13 cellular contexts compared by ENCODE assay signal in genomic region chr9:121568101-121568460, GRCh38.
DNase-seq lines count a peak whose midpoint lies in the region; ATAC-seq and TF ChIP-seq lines count a peak whose summit lies in the region.
"Had no signal": no experiment of that assay in that cellular context is flagged by ENCODE, and none has a peak within 500 bp of the region (broad histone marks: within the 10 kb centered on the region; RNA-seq: fewer than 3 reads in every experiment).

No MANE protein-coding gene starts in this region.

- intact Hi-C loops in body of pancreas (cut with DNase I) (no loop called here), left ventricle myocardium superior (cut with micrococcal nuclease) (no loop called here), gastrocnemius medialis (cut with DNase I; ENCODE audit: low total_unique reads) (no loop called here)

- H4K20me1 ChIP-seq in BLaER1 = no peaks in the 10 kb centered on the region

- H3K4me2 ChIP-seq in BLaER1 = peak overlapping the region; percentile 87

- TF ChIP-seq CTCF in body of pancreas (IDR thresholded peaks at IDR 0.05) = no peak
- no peak for TF ChIP-seq CTCF in gastrocnemius medialis (IDR thresholded peaks at IDR 0.05 in 4 of 5, conservative IDR thresholded peaks at IDR 0.05 in 1 of 5)

- peak; percentile 26 to 56 (median 36) for DNase-seq in body of pancreas
- DNase-seq in left ventricle myocardium superior = no peak
- DNase-seq in gastrocnemius medialis = no peak
- DNase-seq in AG08396 (ENCODE audit: low spot score) = no peak
- no peak for DNase-seq in NCI-H1436 (lab: John Stamatoyannopoulos, UW)
- DNase-seq: activated CD4-positive, alpha-beta T cell treated with anti-CD3 and anti-CD28 coated beads, Interleukin-2, amount 50 U/mL, for 48 hours; brain microvascular endothelial cell; NCI-H2171 treated with DMSO at 0.1 percent for 48 hours; stimulated activated CD4-positive, alpha-beta T cell treated with anti-CD3 and anti-CD28 coated beads, Interleukin-12 subunit alpha, Interleukin-12 subunit beta, amount 100 ng/mL, for 4 hours had no signal

- peak; percentile 36 for ATAC-seq in body of pancreas
- peak; percentile 5 for ATAC-seq in left ventricle myocardium superior
- ATAC-seq in gastrocnemius medialis = no peak
- no peak for ATAC-seq in HG03442 (IDR thresholded peaks at IDR 0.05; ENCODE audit: unreplicated experiment)
- no peak for ATAC-seq in HG03108 (IDR thresholded peaks at IDR 0.05; ENCODE audit: unreplicated experiment)
- ATAC-seq: activated T-helper 17 cell treated with anti-CD3 and anti-CD28 coated beads, Interleukin-2, amount 50 U/mL, for 72 hours had no signal

- H3K27ac ChIP-seq in BLaER1 (no peak overlapping the region), body of pancreas (peak overlapping the region in 3 of 4 donors; percentile 39 to 61 (median 49)), gastrocnemius medialis (peak overlapping the region; percentile 91 to 97 (median 96))
- H3K27ac ChIP-seq: brain microvascular endothelial cell had no signal

- H3K36me3 ChIP-seq in BLaER1 (no peaks in the 10 kb centered on the region), body of pancreas (replicated peaks in 1 of 2; ENCODE audit: insufficient read depth in 1 of 2, low read depth in 2 of 2) (no peaks in the 10 kb centered on the region), gastrocnemius medialis (no peaks in the 10 kb centered on the region)
- H3K36me3 ChIP-seq: brain microvascular endothelial cell had no signal

- H3K9ac ChIP-seq in BLaER1 = no peak overlapping the region

- no peaks in the 10 kb centered on the region for H3K27me3 ChIP-seq in BLaER1
- H3K27me3 ChIP-seq in body of pancreas = no peaks in the 10 kb centered on the region
- no peaks in the 10 kb centered on the region for H3K27me3 ChIP-seq in gastrocnemius medialis
- H3K27me3 ChIP-seq: brain microvascular endothelial cell had no signal

- in situ Hi-C loops in gastrocnemius medialis (cut with MboI; ENCODE audit: low sequenced_read_pairs in 4 of 4) = no loop called here

- no peak for TF ChIP-seq POLR2A in body of pancreas (IDR thresholded peaks at IDR 0.05)
- no peak for TF ChIP-seq POLR2A in gastrocnemius medialis (IDR thresholded peaks at IDR 0.05)

- H3K4me3 ChIP-seq in BLaER1 (no peak overlapping the region), body of pancreas (no peak overlapping the region), gastrocnemius medialis (peak overlapping the region; percentile 45 to 57 (median 52))

- H3K9me3 ChIP-seq in BLaER1 (no peaks in the 10 kb centered on the region), body of pancreas (no peaks in the 10 kb centered on the region), gastrocnemius medialis (no peaks in the 10 kb centered on the region)

- H3K4me1 ChIP-seq in BLaER1 (peaks cover 38% of the 10 kb centered on the region), body of pancreas (peaks cover 22% of the 10 kb centered on the region), gastrocnemius medialis (peaks cover 67 to 68% of the 10 kb centered on the region in 2 donors)

- 21 to 25% methylated on average over 2 to 3 of the region's 3 CpGs for WGBS in body of pancreas, 2 donors

Comparison
In these comparisons a context has a peak if more than half of its experiments do, and no peak if none do; other contexts are left out.
1. H3K4me3 ChIP-seq: peak in gastrocnemius medialis (4 of 4); none in BLaER1 (single experiment) and body of pancreas (0 of 2).
2. ATAC-seq: peak in body of pancreas (single experiment) and left ventricle myocardium superior (single experiment); none in gastrocnemius medialis (0 of 2), HG03442 (single experiment) and HG03108 (single experiment).
3. DNase-seq: peak in body of pancreas (4 of 4); none in left ventricle myocardium superior (single experiment), gastrocnemius medialis (0 of 2), AG08396 (single experiment) and NCI-H1436 (single experiment).